8 cellular contexts compared by ENCODE assay signal in the genomic region with DNA sequence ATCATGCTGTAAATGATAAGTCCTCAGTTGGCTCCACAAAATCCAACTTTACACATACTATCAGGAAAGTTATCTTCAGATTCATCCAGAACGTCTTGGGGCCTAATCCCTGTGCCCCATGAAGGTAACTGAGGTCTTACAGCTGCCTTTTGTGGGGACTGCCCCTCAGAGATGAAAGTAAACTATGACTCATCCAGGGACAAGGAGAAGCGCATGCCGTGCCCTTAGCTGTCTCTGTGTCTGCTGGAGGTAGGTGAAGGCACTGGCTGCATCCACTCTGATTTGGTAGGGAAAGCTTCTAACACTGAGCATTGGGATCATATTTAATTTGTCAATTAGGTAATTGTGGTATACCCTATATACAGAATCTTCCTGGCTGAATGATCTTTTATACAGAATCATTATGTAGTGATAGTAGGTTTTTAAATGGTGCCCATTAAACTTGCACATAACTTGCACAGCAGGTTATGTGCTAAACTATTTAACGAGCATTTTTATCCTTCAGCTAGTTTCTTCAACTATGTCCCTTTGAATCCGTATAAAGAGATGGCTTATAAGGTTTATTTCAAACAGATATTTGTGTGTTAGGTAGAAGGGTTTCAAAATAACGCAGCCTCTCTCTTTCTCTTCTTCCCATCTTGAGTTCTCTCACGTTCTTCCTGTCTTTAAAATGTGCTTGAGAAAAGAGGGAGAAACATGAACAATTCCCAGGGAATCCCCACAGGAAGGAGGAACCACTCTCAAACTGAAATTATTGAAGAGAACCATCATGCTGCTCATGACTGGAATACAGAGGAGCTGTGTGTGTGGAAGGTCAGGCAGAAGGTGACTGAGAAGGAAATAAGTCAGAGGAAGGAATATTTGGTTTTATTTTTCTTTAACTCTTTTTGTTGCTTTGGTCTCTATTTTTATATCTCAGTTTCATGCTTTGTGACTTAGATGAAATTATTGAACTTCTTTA.
DNase-seq lines count a peak whose midpoint lies in the region; ATAC-seq and TF ChIP-seq lines count a peak whose summit lies in the region.

No MANE protein-coding gene starts in this region.

- intact Hi-C loops in testis (cut with DNase I; ENCODE audit: low total_unique reads), result no loop called here

- H2AFZ ChIP-seq in ACC112 (ENCODE audit: low read length, unreplicated experiment), result peak overlapping the region; percentile 21

- no peak for TF ChIP-seq POLR2A in testis (IDR thresholded peaks at IDR 0.05)

- no peaks in the 10 kb centered on the region for H3K36me3 ChIP-seq in ACC112 (ENCODE audit: insufficient read depth, low read length)
- no peaks in the 10 kb centered on the region for H3K36me3 ChIP-seq in testis (ENCODE audit: low read depth, missing control alignments)

- no peak for TF ChIP-seq CTCF in testis (IDR thresholded peaks at IDR 0.05)

- H3K27ac ChIP-seq in ACC112 (ENCODE audit: low read depth, low read length), result no peak overlapping the region
- H3K27ac ChIP-seq in testis, result no peak overlapping the region

- H3K4me3 ChIP-seq in ACC112 (ENCODE audit: low read depth, low read length) (no peak overlapping the region), testis (no peak overlapping the region)

- no peaks in the 10 kb centered on the region for H3K9me3 ChIP-seq in testis

- no peaks in the 10 kb centered on the region for H3K79me2 ChIP-seq in ACC112 (ENCODE audit: control insufficient read depth, insufficient read depth, low read length, unreplicated experiment)

- H3K27me3 ChIP-seq in ACC112 (ENCODE audit: insufficient read depth, low read length), result no peaks in the 10 kb centered on the region
- H3K27me3 ChIP-seq in testis, result no peaks in the 10 kb centered on the region

- H3K4me1 ChIP-seq in ACC112 (ENCODE audit: control insufficient read depth, insufficient read depth, low read length, unreplicated experiment), result peaks cover 15% of the 10 kb centered on the region
- H3K4me1 ChIP-seq in testis, result no peaks in the 10 kb centered on the region

- peak; percentile 21 to 23 for DNase-seq in activated T-cell treated with anti-CD3 and anti-CD28 coated beads, Interleukin-2, amount 50 U/mL, for 48 hours
- DNase-seq in NCI-H187 treated with DMSO at 0.1 percent for 48 hours (lab: John Stamatoyannopoulos, UW) (no peak), 8988T (no peak), testis (no peak), DMS79 treated with DMSO at 0.1 percent for 48 hours (lab: John Stamatoyannopoulos, UW) (no peak)

- ATAC-seq in GM18873 (IDR thresholded peaks at IDR 0.05; ENCODE audit: low FRiP score, unreplicated experiment), result peak; percentile 96
- ATAC-seq in HG02870 (IDR thresholded peaks at IDR 0.05; ENCODE audit: unreplicated experiment), result peak; percentile 100

- 76 to 81% methylated on average over 7 of the region's 7 CpGs for WGBS in testis, 2 donors

Comparison
In these comparisons a context has a peak if more than half of its experiments do, and no peak if none do; other contexts are left out.
1. DNase-seq: peak in activated T-cell treated with anti-CD3 and anti-CD28 coated beads, Interleukin-2, amount 50 U/mL, for 48 hours (2 of 2); none in NCI-H187 treated with DMSO at 0.1 percent for 48 hours (single experiment), 8988T (single experiment), testis (single experiment) and DMS79 treated with DMSO at 0.1 percent for 48 hours (single experiment).